Comparison of ENCODE assay signal across 1 cellular context in the genomic region with DNA sequence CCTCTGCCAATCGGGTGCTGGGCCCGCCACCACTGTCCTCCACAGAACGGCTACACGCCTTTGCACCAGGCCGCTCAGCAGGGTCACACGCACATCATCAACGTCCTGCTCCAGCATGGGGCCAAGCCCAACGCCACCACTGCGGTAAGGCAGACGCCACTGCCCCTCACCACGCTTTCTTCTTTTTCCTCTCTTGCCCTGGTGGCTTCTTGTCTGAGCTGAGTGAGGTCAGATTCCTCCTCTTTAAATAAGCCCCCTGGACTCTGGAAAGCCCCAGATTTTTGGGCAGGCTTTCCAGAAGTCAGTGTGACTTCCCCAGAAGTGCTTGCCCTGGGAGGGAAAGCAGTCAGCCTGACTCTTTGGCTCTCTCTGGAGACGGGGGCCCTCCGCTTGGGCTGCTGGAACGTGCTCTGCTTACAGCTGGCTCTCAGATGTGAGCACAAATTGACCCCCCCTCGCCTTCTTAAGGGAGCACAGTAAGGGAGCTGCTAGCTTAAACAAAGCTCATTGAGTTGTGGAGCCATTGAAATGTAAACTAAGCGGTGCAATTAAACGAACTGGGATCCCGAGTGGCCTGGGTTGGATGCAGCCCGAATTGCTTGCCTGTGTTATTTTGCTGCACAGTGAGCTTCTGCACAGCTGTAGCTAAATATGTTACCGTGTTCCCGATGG.
TF ChIP-seq lines count a peak whose summit lies in the region.

No MANE protein-coding gene starts in this region.

TF ChIP-seq in WTC11, 78 proteins besides CTCF, POLR2A, EP300 and RAD21 (continued from another document):
- TF ChIP-seq, protein P1, sequence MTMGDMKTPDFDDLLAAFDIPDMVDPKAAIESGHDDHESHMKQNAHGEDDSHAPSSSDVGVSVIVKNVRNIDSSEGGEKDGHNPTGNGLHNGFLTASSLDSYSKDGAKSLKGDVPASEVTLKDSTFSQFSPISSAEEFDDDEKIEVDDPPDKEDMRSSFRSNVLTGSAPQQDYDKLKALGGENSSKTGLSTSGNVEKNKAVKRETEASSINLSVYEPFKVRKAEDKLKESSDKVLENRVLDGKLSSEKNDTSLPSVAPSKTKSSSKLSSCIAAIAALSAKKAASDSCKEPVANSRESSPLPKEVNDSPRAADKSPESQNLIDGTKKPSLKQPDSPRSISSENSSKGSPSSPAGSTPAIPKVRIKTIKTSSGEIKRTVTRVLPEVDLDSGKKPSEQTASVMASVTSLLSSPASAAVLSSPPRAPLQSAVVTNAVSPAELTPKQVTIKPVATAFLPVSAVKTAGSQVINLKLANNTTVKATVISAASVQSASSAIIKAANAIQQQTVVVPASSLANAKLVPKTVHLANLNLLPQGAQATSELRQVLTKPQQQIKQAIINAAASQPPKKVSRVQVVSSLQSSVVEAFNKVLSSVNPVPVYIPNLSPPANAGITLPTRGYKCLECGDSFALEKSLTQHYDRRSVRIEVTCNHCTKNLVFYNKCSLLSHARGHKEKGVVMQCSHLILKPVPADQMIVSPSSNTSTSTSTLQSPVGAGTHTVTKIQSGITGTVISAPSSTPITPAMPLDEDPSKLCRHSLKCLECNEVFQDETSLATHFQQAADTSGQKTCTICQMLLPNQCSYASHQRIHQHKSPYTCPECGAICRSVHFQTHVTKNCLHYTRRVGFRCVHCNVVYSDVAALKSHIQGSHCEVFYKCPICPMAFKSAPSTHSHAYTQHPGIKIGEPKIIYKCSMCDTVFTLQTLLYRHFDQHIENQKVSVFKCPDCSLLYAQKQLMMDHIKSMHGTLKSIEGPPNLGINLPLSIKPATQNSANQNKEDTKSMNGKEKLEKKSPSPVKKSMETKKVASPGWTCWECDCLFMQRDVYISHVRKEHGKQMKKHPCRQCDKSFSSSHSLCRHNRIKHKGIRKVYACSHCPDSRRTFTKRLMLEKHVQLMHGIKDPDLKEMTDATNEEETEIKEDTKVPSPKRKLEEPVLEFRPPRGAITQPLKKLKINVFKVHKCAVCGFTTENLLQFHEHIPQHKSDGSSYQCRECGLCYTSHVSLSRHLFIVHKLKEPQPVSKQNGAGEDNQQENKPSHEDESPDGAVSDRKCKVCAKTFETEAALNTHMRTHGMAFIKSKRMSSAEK (CRISPR knock-in tag; IDR thresholded peaks at IDR 0.05; ENCODE audit: borderline replicate concordance): no peak
- no peak for TF ChIP-seq NFATC4 (CRISPR knock-in tag; IDR thresholded peaks at IDR 0.05)
- no peak for TF ChIP-seq ESRRA (CRISPR knock-in tag; IDR thresholded peaks at IDR 0.05; ENCODE audit: borderline replicate concordance)
- 0 out of 2 replicates have a peak, but pooled peaks have one; percentile 56 for TF ChIP-seq CREM (CRISPR knock-in tag; IDR thresholded peaks at IDR 0.05)
- TF ChIP-seq ZNF232 (CRISPR knock-in tag; IDR thresholded peaks at IDR 0.05): no peak
- TF ChIP-seq, protein P2, sequence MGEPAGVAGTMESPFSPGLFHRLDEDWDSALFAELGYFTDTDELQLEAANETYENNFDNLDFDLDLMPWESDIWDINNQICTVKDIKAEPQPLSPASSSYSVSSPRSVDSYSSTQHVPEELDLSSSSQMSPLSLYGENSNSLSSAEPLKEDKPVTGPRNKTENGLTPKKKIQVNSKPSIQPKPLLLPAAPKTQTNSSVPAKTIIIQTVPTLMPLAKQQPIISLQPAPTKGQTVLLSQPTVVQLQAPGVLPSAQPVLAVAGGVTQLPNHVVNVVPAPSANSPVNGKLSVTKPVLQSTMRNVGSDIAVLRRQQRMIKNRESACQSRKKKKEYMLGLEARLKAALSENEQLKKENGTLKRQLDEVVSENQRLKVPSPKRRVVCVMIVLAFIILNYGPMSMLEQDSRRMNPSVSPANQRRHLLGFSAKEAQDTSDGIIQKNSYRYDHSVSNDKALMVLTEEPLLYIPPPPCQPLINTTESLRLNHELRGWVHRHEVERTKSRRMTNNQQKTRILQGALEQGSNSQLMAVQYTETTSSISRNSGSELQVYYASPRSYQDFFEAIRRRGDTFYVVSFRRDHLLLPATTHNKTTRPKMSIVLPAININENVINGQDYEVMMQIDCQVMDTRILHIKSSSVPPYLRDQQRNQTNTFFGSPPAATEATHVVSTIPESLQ (CRISPR knock-in tag; IDR thresholded peaks at IDR 0.05): no peak
- no peak for TF ChIP-seq ZNF317 (CRISPR knock-in tag; IDR thresholded peaks at IDR 0.05; ENCODE audit: borderline replicate concordance, low read depth)
- TF ChIP-seq, protein P3, sequence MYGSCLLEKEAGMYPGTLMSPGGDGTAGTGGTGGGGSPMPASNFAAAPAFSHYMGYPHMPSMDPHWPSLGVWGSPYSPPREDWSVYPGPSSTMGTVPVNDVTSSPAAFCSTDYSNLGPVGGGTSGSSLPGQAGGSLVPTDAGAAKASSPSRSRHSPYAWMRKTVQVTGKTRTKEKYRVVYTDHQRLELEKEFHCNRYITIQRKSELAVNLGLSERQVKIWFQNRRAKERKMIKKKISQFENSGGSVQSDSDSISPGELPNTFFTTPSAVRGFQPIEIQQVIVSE (CRISPR knock-in tag; IDR thresholded peaks at IDR 0.05; ENCODE audit: borderline replicate concordance): no peak
- TF ChIP-seq, protein P4, sequence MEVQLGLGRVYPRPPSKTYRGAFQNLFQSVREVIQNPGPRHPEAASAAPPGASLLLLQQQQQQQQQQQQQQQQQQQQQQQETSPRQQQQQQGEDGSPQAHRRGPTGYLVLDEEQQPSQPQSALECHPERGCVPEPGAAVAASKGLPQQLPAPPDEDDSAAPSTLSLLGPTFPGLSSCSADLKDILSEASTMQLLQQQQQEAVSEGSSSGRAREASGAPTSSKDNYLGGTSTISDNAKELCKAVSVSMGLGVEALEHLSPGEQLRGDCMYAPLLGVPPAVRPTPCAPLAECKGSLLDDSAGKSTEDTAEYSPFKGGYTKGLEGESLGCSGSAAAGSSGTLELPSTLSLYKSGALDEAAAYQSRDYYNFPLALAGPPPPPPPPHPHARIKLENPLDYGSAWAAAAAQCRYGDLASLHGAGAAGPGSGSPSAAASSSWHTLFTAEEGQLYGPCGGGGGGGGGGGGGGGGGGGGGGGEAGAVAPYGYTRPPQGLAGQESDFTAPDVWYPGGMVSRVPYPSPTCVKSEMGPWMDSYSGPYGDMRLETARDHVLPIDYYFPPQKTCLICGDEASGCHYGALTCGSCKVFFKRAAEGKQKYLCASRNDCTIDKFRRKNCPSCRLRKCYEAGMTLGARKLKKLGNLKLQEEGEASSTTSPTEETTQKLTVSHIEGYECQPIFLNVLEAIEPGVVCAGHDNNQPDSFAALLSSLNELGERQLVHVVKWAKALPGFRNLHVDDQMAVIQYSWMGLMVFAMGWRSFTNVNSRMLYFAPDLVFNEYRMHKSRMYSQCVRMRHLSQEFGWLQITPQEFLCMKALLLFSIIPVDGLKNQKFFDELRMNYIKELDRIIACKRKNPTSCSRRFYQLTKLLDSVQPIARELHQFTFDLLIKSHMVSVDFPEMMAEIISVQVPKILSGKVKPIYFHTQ (CRISPR knock-in tag; IDR thresholded peaks at IDR 0.05): 0 out of 2 replicates have a peak, but pooled peaks have one; percentile 24
- TF ChIP-seq, protein P5, sequence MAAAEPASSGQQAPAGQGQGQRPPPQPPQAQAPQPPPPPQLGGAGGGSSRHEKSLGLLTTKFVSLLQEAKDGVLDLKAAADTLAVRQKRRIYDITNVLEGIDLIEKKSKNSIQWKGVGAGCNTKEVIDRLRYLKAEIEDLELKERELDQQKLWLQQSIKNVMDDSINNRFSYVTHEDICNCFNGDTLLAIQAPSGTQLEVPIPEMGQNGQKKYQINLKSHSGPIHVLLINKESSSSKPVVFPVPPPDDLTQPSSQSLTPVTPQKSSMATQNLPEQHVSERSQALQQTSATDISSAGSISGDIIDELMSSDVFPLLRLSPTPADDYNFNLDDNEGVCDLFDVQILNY (CRISPR knock-in tag; IDR thresholded peaks at IDR 0.05): no peak
- peak; percentile 77 for TF ChIP-seq ETV6 (CRISPR knock-in tag; IDR thresholded peaks at IDR 0.05)
- TF ChIP-seq, protein P6, sequence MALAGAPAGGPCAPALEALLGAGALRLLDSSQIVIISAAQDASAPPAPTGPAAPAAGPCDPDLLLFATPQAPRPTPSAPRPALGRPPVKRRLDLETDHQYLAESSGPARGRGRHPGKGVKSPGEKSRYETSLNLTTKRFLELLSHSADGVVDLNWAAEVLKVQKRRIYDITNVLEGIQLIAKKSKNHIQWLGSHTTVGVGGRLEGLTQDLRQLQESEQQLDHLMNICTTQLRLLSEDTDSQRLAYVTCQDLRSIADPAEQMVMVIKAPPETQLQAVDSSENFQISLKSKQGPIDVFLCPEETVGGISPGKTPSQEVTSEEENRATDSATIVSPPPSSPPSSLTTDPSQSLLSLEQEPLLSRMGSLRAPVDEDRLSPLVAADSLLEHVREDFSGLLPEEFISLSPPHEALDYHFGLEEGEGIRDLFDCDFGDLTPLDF (CRISPR knock-in tag; IDR thresholded peaks at IDR 0.05): no peak
- 0 out of 2 replicates have a peak, but pooled peaks have one; percentile 49 for TF ChIP-seq TEAD1 (CRISPR knock-in tag; IDR thresholded peaks at IDR 0.05)
- 0 out of 2 replicates have a peak, but pooled peaks have one; percentile 50 for TF ChIP-seq FOXK1 (CRISPR knock-in tag; IDR thresholded peaks at IDR 0.05)
- no peak for TF ChIP-seq OVOL2 (CRISPR knock-in tag; IDR thresholded peaks at IDR 0.05; ENCODE audit: borderline replicate concordance)
- TF ChIP-seq FOXP1 (CRISPR knock-in tag; IDR thresholded peaks at IDR 0.05; ENCODE audit: borderline replicate concordance): 0 out of 2 replicates have a peak, but pooled peaks have one; percentile 44
- TF ChIP-seq, protein P7, sequence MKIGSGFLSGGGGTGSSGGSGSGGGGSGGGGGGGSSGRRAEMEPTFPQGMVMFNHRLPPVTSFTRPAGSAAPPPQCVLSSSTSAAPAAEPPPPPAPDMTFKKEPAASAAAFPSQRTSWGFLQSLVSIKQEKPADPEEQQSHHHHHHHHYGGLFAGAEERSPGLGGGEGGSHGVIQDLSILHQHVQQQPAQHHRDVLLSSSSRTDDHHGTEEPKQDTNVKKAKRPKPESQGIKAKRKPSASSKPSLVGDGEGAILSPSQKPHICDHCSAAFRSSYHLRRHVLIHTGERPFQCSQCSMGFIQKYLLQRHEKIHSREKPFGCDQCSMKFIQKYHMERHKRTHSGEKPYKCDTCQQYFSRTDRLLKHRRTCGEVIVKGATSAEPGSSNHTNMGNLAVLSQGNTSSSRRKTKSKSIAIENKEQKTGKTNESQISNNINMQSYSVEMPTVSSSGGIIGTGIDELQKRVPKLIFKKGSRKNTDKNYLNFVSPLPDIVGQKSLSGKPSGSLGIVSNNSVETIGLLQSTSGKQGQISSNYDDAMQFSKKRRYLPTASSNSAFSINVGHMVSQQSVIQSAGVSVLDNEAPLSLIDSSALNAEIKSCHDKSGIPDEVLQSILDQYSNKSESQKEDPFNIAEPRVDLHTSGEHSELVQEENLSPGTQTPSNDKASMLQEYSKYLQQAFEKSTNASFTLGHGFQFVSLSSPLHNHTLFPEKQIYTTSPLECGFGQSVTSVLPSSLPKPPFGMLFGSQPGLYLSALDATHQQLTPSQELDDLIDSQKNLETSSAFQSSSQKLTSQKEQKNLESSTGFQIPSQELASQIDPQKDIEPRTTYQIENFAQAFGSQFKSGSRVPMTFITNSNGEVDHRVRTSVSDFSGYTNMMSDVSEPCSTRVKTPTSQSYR (CRISPR knock-in tag; IDR thresholded peaks at IDR 0.05): 0 out of 2 replicates have a peak, but pooled peaks have one; percentile 30
- TF ChIP-seq, protein P8, sequence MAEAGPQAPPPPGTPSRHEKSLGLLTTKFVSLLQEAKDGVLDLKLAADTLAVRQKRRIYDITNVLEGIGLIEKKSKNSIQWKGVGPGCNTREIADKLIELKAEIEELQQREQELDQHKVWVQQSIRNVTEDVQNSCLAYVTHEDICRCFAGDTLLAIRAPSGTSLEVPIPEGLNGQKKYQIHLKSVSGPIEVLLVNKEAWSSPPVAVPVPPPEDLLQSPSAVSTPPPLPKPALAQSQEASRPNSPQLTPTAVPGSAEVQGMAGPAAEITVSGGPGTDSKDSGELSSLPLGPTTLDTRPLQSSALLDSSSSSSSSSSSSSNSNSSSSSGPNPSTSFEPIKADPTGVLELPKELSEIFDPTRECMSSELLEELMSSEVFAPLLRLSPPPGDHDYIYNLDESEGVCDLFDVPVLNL (CRISPR knock-in tag; IDR thresholded peaks at IDR 0.05; ENCODE audit: borderline replicate concordance, low read depth): no peak
- no peak for TF ChIP-seq ZNF671 (CRISPR knock-in tag; IDR thresholded peaks at IDR 0.05)
- TF ChIP-seq HMGA2 (CRISPR knock-in tag; IDR thresholded peaks at IDR 0.05): no peak
- TF ChIP-seq TCF7 (CRISPR knock-in tag; IDR thresholded peaks at IDR 0.05; ENCODE audit: low read depth): no peak
- no peak for TF ChIP-seq CREB1 (CRISPR knock-in tag; IDR thresholded peaks at IDR 0.05)
- TF ChIP-seq ZNF263 (CRISPR knock-in tag; IDR thresholded peaks at IDR 0.05; ENCODE audit: low read depth): peak; percentile 81; the same call in 1 of the 2 replicates
- TF ChIP-seq PRRX2 (CRISPR knock-in tag; IDR thresholded peaks at IDR 0.05): no peak
- TF ChIP-seq ZNF138 (CRISPR knock-in tag; conservative IDR thresholded peaks at IDR 0.05): 0 out of 2 replicates have a peak, but pooled peaks have one; percentile 16
- no peak for TF ChIP-seq ZNF416 (CRISPR knock-in tag; IDR thresholded peaks at IDR 0.05)
- TF ChIP-seq ZNF219 (CRISPR knock-in tag; IDR thresholded peaks at IDR 0.05; ENCODE audit: borderline replicate concordance): no peak
- TF ChIP-seq SP1 (CRISPR knock-in tag; conservative IDR thresholded peaks at IDR 0.05): 0 out of 2 replicates have a peak, but pooled peaks have one; percentile 28
